ENCODE assay signal across 2 cellular contexts in genomic region chr1:21270086-21270689, GRCh38.
TF ChIP-seq lines count a peak whose summit lies in the region.

No MANE protein-coding gene starts in this region.

TF ChIP-seq in WTC11, 78 proteins besides CTCF, POLR2A, EP300 and RAD21 (continued from another document):
- TF ChIP-seq RELA (CRISPR knock-in tag; IDR thresholded peaks at IDR 0.05; ENCODE audit: borderline replicate concordance): no peak
- TF ChIP-seq, protein P1, sequence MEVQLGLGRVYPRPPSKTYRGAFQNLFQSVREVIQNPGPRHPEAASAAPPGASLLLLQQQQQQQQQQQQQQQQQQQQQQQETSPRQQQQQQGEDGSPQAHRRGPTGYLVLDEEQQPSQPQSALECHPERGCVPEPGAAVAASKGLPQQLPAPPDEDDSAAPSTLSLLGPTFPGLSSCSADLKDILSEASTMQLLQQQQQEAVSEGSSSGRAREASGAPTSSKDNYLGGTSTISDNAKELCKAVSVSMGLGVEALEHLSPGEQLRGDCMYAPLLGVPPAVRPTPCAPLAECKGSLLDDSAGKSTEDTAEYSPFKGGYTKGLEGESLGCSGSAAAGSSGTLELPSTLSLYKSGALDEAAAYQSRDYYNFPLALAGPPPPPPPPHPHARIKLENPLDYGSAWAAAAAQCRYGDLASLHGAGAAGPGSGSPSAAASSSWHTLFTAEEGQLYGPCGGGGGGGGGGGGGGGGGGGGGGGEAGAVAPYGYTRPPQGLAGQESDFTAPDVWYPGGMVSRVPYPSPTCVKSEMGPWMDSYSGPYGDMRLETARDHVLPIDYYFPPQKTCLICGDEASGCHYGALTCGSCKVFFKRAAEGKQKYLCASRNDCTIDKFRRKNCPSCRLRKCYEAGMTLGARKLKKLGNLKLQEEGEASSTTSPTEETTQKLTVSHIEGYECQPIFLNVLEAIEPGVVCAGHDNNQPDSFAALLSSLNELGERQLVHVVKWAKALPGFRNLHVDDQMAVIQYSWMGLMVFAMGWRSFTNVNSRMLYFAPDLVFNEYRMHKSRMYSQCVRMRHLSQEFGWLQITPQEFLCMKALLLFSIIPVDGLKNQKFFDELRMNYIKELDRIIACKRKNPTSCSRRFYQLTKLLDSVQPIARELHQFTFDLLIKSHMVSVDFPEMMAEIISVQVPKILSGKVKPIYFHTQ (CRISPR knock-in tag; IDR thresholded peaks at IDR 0.05): no peak
- no peak for TF ChIP-seq NR3C1 (CRISPR knock-in tag; conservative IDR thresholded peaks at IDR 0.05; ENCODE audit: low read depth)
- TF ChIP-seq ZNF263 (CRISPR knock-in tag; IDR thresholded peaks at IDR 0.05; ENCODE audit: low read depth): no peak
- no peak for TF ChIP-seq ZNF121 (CRISPR knock-in tag; IDR thresholded peaks at IDR 0.05)
- no peak for TF ChIP-seq EMX1 (CRISPR knock-in tag; IDR thresholded peaks at IDR 0.05)
- TF ChIP-seq HMGXB4 (CRISPR knock-in tag; IDR thresholded peaks at IDR 0.05): 0 out of 2 replicates have a peak, but pooled peaks have one; percentile 52
- TF ChIP-seq ZNF138 (CRISPR knock-in tag; conservative IDR thresholded peaks at IDR 0.05): no peak
- TF ChIP-seq SP1 (CRISPR knock-in tag; conservative IDR thresholded peaks at IDR 0.05): 0 out of 2 replicates have a peak, but pooled peaks have one; percentile 27

TF ChIP-seq in HepG2, 621 proteins besides CTCF, POLR2A, EP300 and RAD21 (continued from another document and continues in another):
- TF ChIP-seq, protein P2, sequence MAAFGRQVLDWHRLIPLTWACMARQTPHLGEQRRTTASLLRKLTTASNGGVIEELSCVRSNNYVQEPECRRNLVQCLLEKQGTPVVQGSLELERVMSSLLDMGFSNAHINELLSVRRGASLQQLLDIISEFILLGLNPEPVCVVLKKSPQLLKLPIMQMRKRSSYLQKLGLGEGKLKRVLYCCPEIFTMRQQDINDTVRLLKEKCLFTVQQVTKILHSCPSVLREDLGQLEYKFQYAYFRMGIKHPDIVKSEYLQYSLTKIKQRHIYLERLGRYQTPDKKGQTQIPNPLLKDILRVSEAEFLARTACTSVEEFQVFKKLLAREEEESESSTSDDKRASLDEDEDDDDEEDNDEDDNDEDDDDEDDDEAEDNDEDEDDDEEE (CRISPR knock-in tag; IDR thresholded peaks at IDR 0.05): peak; percentile 45; the same call in 1 of the 2 replicates
- no peak for TF ChIP-seq CHCHD3 (CRISPR knock-in tag; IDR thresholded peaks at IDR 0.05)
- TF ChIP-seq ZNF777 (CRISPR knock-in tag; IDR thresholded peaks at IDR 0.05): no peak
- no peak for TF ChIP-seq TAF15 (IDR thresholded peaks at IDR 0.05; ENCODE audit: low read depth, low read length, poor library complexity, severe bottlenecking)
- TF ChIP-seq UBTF (CRISPR knock-in tag; IDR thresholded peaks at IDR 0.05): peak; percentile 44; the same call in 1 of the 2 replicates
- TF ChIP-seq CCDC6 (CRISPR knock-in tag; IDR thresholded peaks at IDR 0.05): peak; percentile 68; the same call in 1 of the 2 replicates
- TF ChIP-seq ZFX (CRISPR knock-in tag; IDR thresholded peaks at IDR 0.05; ENCODE audit: low read depth): no peak
- no peak for TF ChIP-seq MEIS1 (CRISPR knock-in tag; IDR thresholded peaks at IDR 0.05; ENCODE audit: borderline replicate concordance)
- TF ChIP-seq ZNF709 (CRISPR knock-in tag; IDR thresholded peaks at IDR 0.05): peak; percentile 11; the same call in 1 of the 2 replicates
- no peak for TF ChIP-seq ZNF496 (CRISPR knock-in tag; IDR thresholded peaks at IDR 0.05; ENCODE audit: insufficient replicate concordance)
- TF ChIP-seq NCOR1 (IDR thresholded peaks at IDR 0.05; ENCODE audit: borderline replicate concordance, low read length): peak; percentile 81
- peak; percentile 30 for TF ChIP-seq ZNF781 (CRISPR knock-in tag; IDR thresholded peaks at IDR 0.05; ENCODE audit: borderline replicate concordance, not compliant biosample characterization)
- no peak for TF ChIP-seq ZNF644 (CRISPR knock-in tag; IDR thresholded peaks at IDR 0.05; ENCODE audit: low read depth)
- TF ChIP-seq, protein P3, sequence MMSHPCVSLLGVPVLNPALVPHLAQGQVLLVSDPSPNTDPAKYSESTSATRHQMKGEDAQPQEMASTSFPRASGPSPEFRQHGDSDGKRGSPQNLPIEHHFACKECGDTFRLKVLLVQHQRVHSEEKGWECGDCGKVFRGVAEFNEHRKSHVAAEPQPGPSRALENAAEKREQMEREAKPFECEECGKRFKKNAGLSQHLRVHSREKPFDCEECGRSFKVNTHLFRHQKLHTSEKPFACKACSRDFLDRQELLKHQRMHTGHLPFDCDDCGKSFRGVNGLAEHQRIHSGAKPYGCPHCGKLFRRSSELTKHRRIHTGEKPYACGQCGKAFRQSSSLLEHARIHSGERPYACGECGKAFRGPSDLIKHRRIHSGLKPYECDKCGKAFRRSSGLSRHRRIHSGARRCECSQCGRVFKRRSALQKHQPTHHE (CRISPR knock-in tag; IDR thresholded peaks at IDR 0.05; ENCODE audit: borderline replicate concordance): no peak
- no peak for TF ChIP-seq NR2F6 (IDR thresholded peaks at IDR 0.05)
- TF ChIP-seq NR2F6 (CRISPR knock-in tag; IDR thresholded peaks at IDR 0.05): peak; percentile 17; the same call in 1 of the 2 replicates
- TF ChIP-seq RFXANK (CRISPR knock-in tag; IDR thresholded peaks at IDR 0.05): 0 out of 2 replicates have a peak, but pooled peaks have one; percentile 12
- no peak for TF ChIP-seq MAZ (IDR thresholded peaks at IDR 0.05; ENCODE audit: borderline replicate concordance, low read depth, low read length)
- TF ChIP-seq MAZ (CRISPR knock-in tag; IDR thresholded peaks at IDR 0.05; ENCODE audit: low read depth): 0 out of 2 replicates have a peak, but pooled peaks have one; percentile 42
- peak; percentile 46 for TF ChIP-seq ZNF18 (CRISPR knock-in tag; IDR thresholded peaks at IDR 0.05; ENCODE audit: insufficient replicate concordance)
- no peak for TF ChIP-seq BATF2 (CRISPR knock-in tag; IDR thresholded peaks at IDR 0.05)
- 0 out of 2 replicates have a peak, but pooled peaks have one; percentile 12 for TF ChIP-seq PHF8 (CRISPR knock-in tag; IDR thresholded peaks at IDR 0.05)
- peak; percentile 46 to 51; a peak in 1 of 4 replicates for TF ChIP-seq HMGXB4 (CRISPR knock-in tag; IDR thresholded peaks at IDR 0.05; ENCODE audit: borderline replicate concordance in 1 of 2, low read depth in 1 of 2)
- TF ChIP-seq SETDB1 (CRISPR knock-in tag; IDR thresholded peaks at IDR 0.05; ENCODE audit: borderline replicate concordance): no peak
- peak; percentile 52 for TF ChIP-seq ZNF768 (CRISPR knock-in tag; IDR thresholded peaks at IDR 0.05)
- TF ChIP-seq IRF2 (CRISPR knock-in tag; IDR thresholded peaks at IDR 0.05): peak; percentile 40; the same call in 1 of the 2 replicates
- no peak for TF ChIP-seq THYN1 (CRISPR knock-in tag; IDR thresholded peaks at IDR 0.05; ENCODE audit: borderline replicate concordance, low read depth)
- TF ChIP-seq, protein P4, sequence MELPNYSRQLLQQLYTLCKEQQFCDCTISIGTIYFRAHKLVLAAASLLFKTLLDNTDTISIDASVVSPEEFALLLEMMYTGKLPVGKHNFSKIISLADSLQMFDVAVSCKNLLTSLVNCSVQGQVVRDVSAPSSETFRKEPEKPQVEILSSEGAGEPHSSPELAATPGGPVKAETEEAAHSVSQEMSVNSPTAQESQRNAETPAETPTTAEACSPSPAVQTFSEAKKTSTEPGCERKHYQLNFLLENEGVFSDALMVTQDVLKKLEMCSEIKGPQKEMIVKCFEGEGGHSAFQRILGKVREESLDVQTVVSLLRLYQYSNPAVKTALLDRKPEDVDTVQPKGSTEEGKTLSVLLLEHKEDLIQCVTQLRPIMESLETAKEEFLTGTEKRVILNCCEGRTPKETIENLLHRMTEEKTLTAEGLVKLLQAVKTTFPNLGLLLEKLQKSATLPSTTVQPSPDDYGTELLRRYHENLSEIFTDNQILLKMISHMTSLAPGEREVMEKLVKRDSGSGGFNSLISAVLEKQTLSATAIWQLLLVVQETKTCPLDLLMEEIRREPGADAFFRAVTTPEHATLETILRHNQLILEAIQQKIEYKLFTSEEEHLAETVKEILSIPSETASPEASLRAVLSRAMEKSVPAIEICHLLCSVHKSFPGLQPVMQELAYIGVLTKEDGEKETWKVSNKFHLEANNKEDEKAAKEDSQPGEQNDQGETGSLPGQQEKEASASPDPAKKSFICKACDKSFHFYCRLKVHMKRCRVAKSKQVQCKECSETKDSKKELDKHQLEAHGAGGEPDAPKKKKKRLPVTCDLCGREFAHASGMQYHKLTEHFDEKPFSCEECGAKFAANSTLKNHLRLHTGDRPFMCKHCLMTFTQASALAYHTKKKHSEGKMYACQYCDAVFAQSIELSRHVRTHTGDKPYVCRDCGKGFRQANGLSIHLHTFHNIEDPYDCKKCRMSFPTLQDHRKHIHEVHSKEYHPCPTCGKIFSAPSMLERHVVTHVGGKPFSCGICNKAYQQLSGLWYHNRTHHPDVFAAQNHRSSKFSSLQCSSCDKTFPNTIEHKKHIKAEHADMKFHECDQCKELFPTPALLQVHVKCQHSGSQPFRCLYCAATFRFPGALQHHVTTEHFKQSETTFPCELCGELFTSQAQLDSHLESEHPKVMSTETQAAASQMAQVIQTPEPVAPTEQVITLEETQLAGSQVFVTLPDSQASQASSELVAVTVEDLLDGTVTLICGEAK (IDR thresholded peaks at IDR 0.05): no peak
- TF ChIP-seq, protein P4 (CRISPR knock-in tag; IDR thresholded peaks at IDR 0.05): no peak; the same call in 1 of the 2 replicates
- TF ChIP-seq NFE2L1 (CRISPR knock-in tag; IDR thresholded peaks at IDR 0.05; ENCODE audit: borderline replicate concordance): no peak
- TF ChIP-seq SMC3 (IDR thresholded peaks at IDR 0.05; ENCODE audit: low read length): peak; percentile 40
- TF ChIP-seq ZNF33A (CRISPR knock-in tag; IDR thresholded peaks at IDR 0.05; ENCODE audit: borderline replicate concordance): no peak
- 0 out of 2 replicates have a peak, but pooled peaks have one; percentile 30 for TF ChIP-seq ZNF329 (CRISPR knock-in tag; IDR thresholded peaks at IDR 0.05; ENCODE audit: low read depth)
- TF ChIP-seq ZNF264 (CRISPR knock-in tag; IDR thresholded peaks at IDR 0.05): no peak
